1 cellular context compared by ENCODE assay signal in genomic region chr10:46786125-46786517, GRCh38.
TF ChIP-seq lines count a peak whose summit lies in the region.

No MANE protein-coding gene starts in this region.

TF ChIP-seq in K562, 482 proteins besides CTCF, POLR2A, EP300 and RAD21 (continued from another document):
- TF ChIP-seq MLLT1 (IDR thresholded peaks at IDR 0.05) (peak in 1 of 2 experiments; percentile 50; a peak in 1 of 4 replicates), HDGF (IDR thresholded peaks at IDR 0.05) (0 out of 2 replicates have a peak, but pooled peaks have one; percentile 34)
TF ChIP-seq in K562: peak in this region for 4; not testable (repeated sequence) for 478.
